Comparison of ENCODE assay signal across 18 cellular contexts in genomic region chr12:129772463-129773169, GRCh38.
DNase-seq lines count a peak whose midpoint lies in the region; ATAC-seq and TF ChIP-seq lines count a peak whose summit lies in the region.
"Had no signal": no experiment of that assay in that cellular context is flagged by ENCODE, and none has a peak within 500 bp of the region (broad histone marks: within the 10 kb centered on the region; RNA-seq: fewer than 3 reads in every experiment).

No MANE protein-coding gene starts in this region.

- H2AK5ac ChIP-seq in mesendoderm (ENCODE audit: low read length): no peak overlapping the region

- H2BK15ac ChIP-seq in mesendoderm (replicated peaks; ENCODE audit: low read depth): no peak overlapping the region

- no peak overlapping the region for H2BK120ac ChIP-seq in mesendoderm (ENCODE audit: low read depth, low read length)

- no peak overlapping the region for H3K4me3 Mint-ChIP-seq in activated CD8-positive, alpha-beta memory T cell treated with anti-CD3 and anti-CD28 coated beads, Interleukin-2, amount 10 ng/mL, durations not matched to agents 7 days and 5 days
- H3K4me3 Mint-ChIP-seq: activated CD4-positive, alpha-beta memory T cell treated with anti-CD3 and anti-CD28 coated beads, Interleukin-2, amount 10 ng/mL, durations not matched to agents 7 days and 5 days; activated naive CD8-positive, alpha-beta T cell treated with anti-CD3 and anti-CD28 coated beads, Interleukin-2, amount 50 U/mL, for 24 hours; CD14-positive monocyte had no signal

- no peaks in the 10 kb centered on the region for H3K27me3 ChIP-seq in RWPE2 (ENCODE audit: insufficient read depth, poor library complexity, severe bottlenecking)
- H3K27me3 ChIP-seq in mesendoderm (ENCODE audit: insufficient read depth, low read length, poor library complexity): no peaks in the 10 kb centered on the region
- H3K27me3 ChIP-seq: neutrophil, right atrium auricular region, uterus had no signal

- H3K4ac ChIP-seq in mesendoderm (ENCODE audit: low read depth, low read length): no peak overlapping the region

- no peaks in the 10 kb centered on the region for H3K36me3 Mint-ChIP-seq in activated CD8-positive, alpha-beta memory T cell treated with anti-CD3 and anti-CD28 coated beads, Interleukin-2, amount 10 ng/mL, durations not matched to agents 7 days and 5 days
- H3K36me3 Mint-ChIP-seq: CD14-positive monocyte had no signal

- peaks cover 2% of the 10 kb centered on the region for H3K9me3 ChIP-seq in RWPE2 (ENCODE audit: severe bottlenecking)
- H3K9me3 ChIP-seq: HAP-1, neutrophil, right atrium auricular region, uterus had no signal

- H3K4me1 Mint-ChIP-seq in activated CD8-positive, alpha-beta memory T cell treated with anti-CD3 and anti-CD28 coated beads, Interleukin-2, amount 10 ng/mL, durations not matched to agents 7 days and 5 days: no peaks in the 10 kb centered on the region
- H3K4me1 Mint-ChIP-seq: activated CD4-positive, alpha-beta memory T cell treated with anti-CD3 and anti-CD28 coated beads, Interleukin-2, amount 10 ng/mL, durations not matched to agents 7 days and 5 days; activated naive CD8-positive, alpha-beta T cell treated with anti-CD3 and anti-CD28 coated beads, Interleukin-2, amount 50 U/mL, for 24 hours; CD14-positive monocyte had no signal

- no CpG with 5 or more reads among the region's 8 CpGs for WGBS in mesendoderm (ENCODE audit: extremely low coverage, insufficient coverage, low lambda C conversion rate)

- no peak overlapping the region for H3K4me3 ChIP-seq in RWPE2 (ENCODE audit: severe bottlenecking)
- H3K4me3 ChIP-seq in fibroblast of pulmonary artery (replicated peaks; ENCODE audit: low read depth, low read length): no peak overlapping the region
- H3K4me3 ChIP-seq in mesendoderm (ENCODE audit: low read length): no peak overlapping the region
- H3K4me3 ChIP-seq: HAP-1, right atrium auricular region, uterus had no signal

- CTCF ChIA-PET in activated CD8-positive, alpha-beta memory T cell treated with anti-CD3 and anti-CD28 coated beads, Interleukin-2, amount 10 ng/mL, durations not matched to agents 7 days and 5 days (lab: Charles Lee): no interaction called here

- TF ChIP-seq CTCF in RWPE2 (IDR thresholded peaks at IDR 0.05; ENCODE audit: poor library complexity, severe bottlenecking) (no peak), fibroblast of pulmonary artery (IDR thresholded peaks at IDR 0.05; ENCODE audit: low read length, missing control alignments) (no peak)

- H3K4me1 ChIP-seq in RWPE2 (ENCODE audit: insufficient read depth, poor library complexity, severe bottlenecking) (no peaks in the 10 kb centered on the region), mesendoderm (ENCODE audit: control insufficient read depth, low read depth, low read length) (peaks cover 4% of the 10 kb centered on the region)
- H3K4me1 ChIP-seq: HAP-1, right atrium auricular region, uterus had no signal

- no peak overlapping the region for H3K56ac ChIP-seq in mesendoderm (ENCODE audit: low read length)

- H3K27ac Mint-ChIP-seq in activated CD8-positive, alpha-beta memory T cell treated with anti-CD3 and anti-CD28 coated beads, Interleukin-2, amount 10 ng/mL, durations not matched to agents 7 days and 5 days: no peak overlapping the region
- H3K27ac Mint-ChIP-seq: activated CD4-positive, alpha-beta memory T cell treated with anti-CD3 and anti-CD28 coated beads, Interleukin-2, amount 10 ng/mL, durations not matched to agents 7 days and 5 days; activated naive CD8-positive, alpha-beta T cell treated with anti-CD3 and anti-CD28 coated beads, Interleukin-2, amount 50 U/mL, for 24 hours had no signal

- no peak overlapping the region for H2BK5ac ChIP-seq in mesendoderm (ENCODE audit: low read length)

- no peak overlapping the region for H3K23ac ChIP-seq in mesendoderm (ENCODE audit: low read length)

- no peak overlapping the region for H3K18ac ChIP-seq in mesendoderm (ENCODE audit: low read length)

- DNase-seq in Daoy (ENCODE audit: low read depth) (peak; percentile 79), RWPE2 (ENCODE audit: low spot score) (no peak), fibroblast of pulmonary artery (ENCODE audit: low read depth) (peak; percentile 3), mesendoderm (peak; percentile 89)
- no peak for DNase-seq in activated CD8-positive, alpha-beta memory T cell treated with anti-CD3 and anti-CD28 coated beads, Interleukin-2, amount 10 ng/mL, durations not matched to agents 7 days and 5 days
- DNase-seq: activated CD4-positive, alpha-beta memory T cell treated with anti-CD3 and anti-CD28 coated beads, Interleukin-2, amount 10 ng/mL, durations not matched to agents 7 days and 5 days; activated naive CD8-positive, alpha-beta T cell treated with anti-CD3 and anti-CD28 coated beads, Interleukin-2, amount 50 U/mL, for 24 hours; NCI-H1417 treated with DMSO at 0.1 percent for 48 hours; NCI-H2171; RPMI8226; uterus had no signal

- no peak overlapping the region for H4K5ac ChIP-seq in mesendoderm (ENCODE audit: low read length)

- no peaks in the 10 kb centered on the region for H3K79me1 ChIP-seq in mesendoderm (ENCODE audit: low read length)

- H4K8ac ChIP-seq in mesendoderm (ENCODE audit: low read depth, low read length): no peak overlapping the region

- peaks cover 9% of the 10 kb centered on the region for H3K9me3 Mint-ChIP-seq in activated CD8-positive, alpha-beta memory T cell treated with anti-CD3 and anti-CD28 coated beads, Interleukin-2, amount 10 ng/mL, durations not matched to agents 7 days and 5 days (ENCODE audit: low read depth)

- H3K79me2 ChIP-seq in mesendoderm (ENCODE audit: control insufficient read depth, insufficient read depth, low read length): no peaks in the 10 kb centered on the region

- no peak overlapping the region for H3K9ac ChIP-seq in mesendoderm (ENCODE audit: low read length)

- peak; percentile 49; the same call in 2 of the 3 replicates for ATAC-seq in RWPE2 (ENCODE audit: low read depth)
- no peak for ATAC-seq in activated CD8-positive, alpha-beta memory T cell treated with anti-CD3 and anti-CD28 coated beads, Interleukin-2, amount 10 ng/mL, durations not matched to agents 7 days and 5 days
- no peak for ATAC-seq in HG02938 (IDR thresholded peaks at IDR 0.05; ENCODE audit: unreplicated experiment)
- ATAC-seq in GM18867 (IDR thresholded peaks at IDR 0.05; ENCODE audit: unreplicated experiment): no peak
- no peak for ATAC-seq in HG03159 (IDR thresholded peaks at IDR 0.05; ENCODE audit: unreplicated experiment)
- ATAC-seq: activated naive CD8-positive, alpha-beta T cell treated with anti-CD3 and anti-CD28 coated beads, Interleukin-2, amount 50 U/mL, for 24 hours had no signal

- H3K36me3 ChIP-seq in RWPE2 (ENCODE audit: low read depth) (no peaks in the 10 kb centered on the region), mesendoderm (ENCODE audit: control insufficient read depth, insufficient read depth, low read length) (no peaks in the 10 kb centered on the region)
- H3K36me3 ChIP-seq: HAP-1, neutrophil, right atrium auricular region, uterus had no signal

- no peaks in the 10 kb centered on the region for H3K27me3 Mint-ChIP-seq in activated CD8-positive, alpha-beta memory T cell treated with anti-CD3 and anti-CD28 coated beads, Interleukin-2, amount 10 ng/mL, durations not matched to agents 7 days and 5 days
- H3K27me3 Mint-ChIP-seq: activated CD4-positive, alpha-beta memory T cell treated with anti-CD3 and anti-CD28 coated beads, Interleukin-2, amount 10 ng/mL, durations not matched to agents 7 days and 5 days; activated naive CD8-positive, alpha-beta T cell treated with anti-CD3 and anti-CD28 coated beads, Interleukin-2, amount 50 U/mL, for 24 hours had no signal

- no peak overlapping the region for H3K4me2 ChIP-seq in mesendoderm (ENCODE audit: low read length)

- H3K27ac ChIP-seq in RWPE2 (ENCODE audit: poor library complexity, severe bottlenecking): no peak overlapping the region
- peak overlapping the region; percentile 24 for H3K27ac ChIP-seq in mesendoderm (ENCODE audit: low read depth, low read length)
- H3K27ac ChIP-seq: neutrophil, right atrium auricular region, uterus had no signal

Comparison
In these comparisons a context has a peak if more than half of its experiments do, and no peak if none do; other contexts are left out.
1. DNase-seq: peak in Daoy (single experiment), fibroblast of pulmonary artery (single experiment) and mesendoderm (single experiment); none in RWPE2 (single experiment) and activated CD8-positive, alpha-beta memory T cell treated with anti-CD3 and anti-CD28 coated beads, Interleukin-2, amount 10 ng/mL, durations not matched to agents 7 days and 5 days (single experiment).